Comparison of ENCODE assay signal across 24 cellular contexts in genomic region chr9:126882746-126883145, GRCh38.
"Had no signal": no experiment of that assay in that cellular context is flagged by ENCODE, and none has a peak within 500 bp of the region (broad histone marks: within the 10 kb centered on the region; RNA-seq: fewer than 3 reads in every experiment).

No MANE protein-coding gene starts in this region.

- H3K27me3 Mint-ChIP-seq: activated CD4-positive, alpha-beta memory T cell treated with anti-CD3 and anti-CD28 coated beads, Interleukin-2, amount 10 ng/mL, durations not matched to agents 7 days and 5 days; activated CD4-positive, alpha-beta T cell treated with anti-CD3 and anti-CD28 coated beads for 36 hours; activated CD4-positive, alpha-beta T cell treated with anti-CD3 and anti-CD28 coated beads, Interleukin-2, amount 10 ng/mL, durations not matched to agents 24 days and 14 days; activated naive CD4-positive, alpha-beta T cell treated with anti-CD3 and anti-CD28 coated beads, Interleukin-2, amount 10 ng/mL, durations not matched to agents 7 days and 5 days; activated naive CD8-positive, alpha-beta T cell treated with anti-CD3 and anti-CD28 coated beads, Interleukin-2, amount 10 ng/mL, durations not matched to agents 7 days and 5 days; activated T-cell treated with anti-CD3 and anti-CD28 coated beads, Interleukin-2, amount 50 U/mL, for 24 hours; brain had no signal

- H3K36me3 Mint-ChIP-seq: activated naive CD4-positive, alpha-beta T cell treated with anti-CD3 and anti-CD28 coated beads, Interleukin-2, amount 50 U/mL, for 72 hours had no signal

- H3K4me1 Mint-ChIP-seq: activated CD4-positive, alpha-beta T cell treated with anti-CD3 and anti-CD28 coated beads for 36 hours had no signal

- H3K9me3 Mint-ChIP-seq: activated CD4-positive, alpha-beta memory T cell treated with anti-CD3 and anti-CD28 coated beads, Interleukin-2, amount 10 ng/mL, durations not matched to agents 7 days and 5 days; activated CD4-positive, alpha-beta T cell treated with anti-CD3 and anti-CD28 coated beads, Interleukin-2, amount 10 ng/mL, durations not matched to agents 24 days and 14 days; activated naive CD4-positive, alpha-beta T cell treated with anti-CD3 and anti-CD28 coated beads, Interleukin-2, amount 10 ng/mL, durations not matched to agents 7 days and 5 days; activated naive CD4-positive, alpha-beta T cell treated with anti-CD3 and anti-CD28 coated beads, Interleukin-2, amount 50 U/mL, for 72 hours; activated naive CD8-positive, alpha-beta T cell treated with anti-CD3 and anti-CD28 coated beads, Interleukin-2, amount 10 ng/mL, durations not matched to agents 7 days and 5 days; activated T-cell treated with anti-CD3 and anti-CD28 coated beads, Interleukin-2, amount 50 U/mL, for 24 hours; activated T-cell treated with anti-CD3 and anti-CD28 coated beads, Interleukin-2, amount 50 U/mL, for 72 hours; brain had no signal

- DNase-seq: activated CD4-positive, alpha-beta memory T cell treated with anti-CD3 and anti-CD28 coated beads, Interleukin-2, amount 10 ng/mL, durations not matched to agents 7 days and 5 days; activated CD4-positive, alpha-beta T cell treated with anti-CD3 and anti-CD28 coated beads for 36 hours; activated CD4-positive, alpha-beta T cell treated with anti-CD3 and anti-CD28 coated beads, Interleukin-2, amount 10 ng/mL, durations not matched to agents 24 days and 14 days; activated CD4-positive, CD25-positive, alpha-beta regulatory T cell; activated CD4-positive, CD25-positive, alpha-beta regulatory T cell treated with anti-CD3 and anti-CD28 coated beads, Interleukin-2, amount 50 U/mL, for 72 hours; activated CD8-positive, alpha-beta memory T cell treated with anti-CD3 and anti-CD28 coated beads, Interleukin-2, amount 50 U/mL, for 48 hours; activated gamma-delta T cell; activated naive CD4-positive, alpha-beta T cell; activated naive CD4-positive, alpha-beta T cell treated with anti-CD3 and anti-CD28 coated beads, Interleukin-2, amount 10 ng/mL, durations not matched to agents 7 days and 5 days; activated naive CD8-positive, alpha-beta T cell treated with anti-CD3 and anti-CD28 coated beads, Interleukin-2, amount 10 ng/mL, durations not matched to agents 7 days and 5 days; activated T-cell treated with anti-CD3 and anti-CD28 coated beads for 4 hours; activated T-cell treated with anti-CD3 and anti-CD28 coated beads, Interleukin-2, amount 50 U/mL, for 24 hours; activated T-cell treated with anti-CD3 and anti-CD28 coated beads, Interleukin-2, amount 50 U/mL, for 72 hours; central memory CD4-positive, alpha-beta T cell; cerebellar nuclear complex; colonic mucosa; effector CD8-positive, alpha-beta T cell; esophagus squamous epithelium; foreskin melanocyte; heart right ventricle; T-helper 2 cell had no signal

- ATAC-seq: activated CD4-positive, alpha-beta T cell treated with anti-CD3 and anti-CD28 coated beads for 36 hours; activated naive CD4-positive, alpha-beta T cell treated with anti-CD3 and anti-CD28 coated beads, Interleukin-2, amount 50 U/mL, for 72 hours; activated T-cell treated with anti-CD3 and anti-CD28 coated beads, Interleukin-2, amount 50 U/mL, for 72 hours; gastroesophageal sphincter; heart right ventricle had no signal

- H3K4me3 Mint-ChIP-seq: activated CD4-positive, alpha-beta memory T cell treated with anti-CD3 and anti-CD28 coated beads, Interleukin-2, amount 10 ng/mL, durations not matched to agents 7 days and 5 days; activated CD4-positive, alpha-beta T cell treated with anti-CD3 and anti-CD28 coated beads for 36 hours; activated CD4-positive, alpha-beta T cell treated with anti-CD3 and anti-CD28 coated beads, Interleukin-2, amount 10 ng/mL, durations not matched to agents 24 days and 14 days; activated naive CD4-positive, alpha-beta T cell treated with anti-CD3 and anti-CD28 coated beads, Interleukin-2, amount 10 ng/mL, durations not matched to agents 7 days and 5 days; activated naive CD8-positive, alpha-beta T cell treated with anti-CD3 and anti-CD28 coated beads, Interleukin-2, amount 10 ng/mL, durations not matched to agents 7 days and 5 days; activated T-cell treated with anti-CD3 and anti-CD28 coated beads, Interleukin-2, amount 50 U/mL, for 24 hours; activated T-cell treated with anti-CD3 and anti-CD28 coated beads, Interleukin-2, amount 50 U/mL, for 72 hours had no signal

- H3K27ac Mint-ChIP-seq: activated CD4-positive, alpha-beta memory T cell treated with anti-CD3 and anti-CD28 coated beads, Interleukin-2, amount 10 ng/mL, durations not matched to agents 7 days and 5 days; activated CD4-positive, alpha-beta T cell treated with anti-CD3 and anti-CD28 coated beads for 36 hours; activated CD4-positive, alpha-beta T cell treated with anti-CD3 and anti-CD28 coated beads, Interleukin-2, amount 10 ng/mL, durations not matched to agents 24 days and 14 days; activated naive CD4-positive, alpha-beta T cell treated with anti-CD3 and anti-CD28 coated beads, Interleukin-2, amount 10 ng/mL, durations not matched to agents 7 days and 5 days; activated naive CD4-positive, alpha-beta T cell treated with anti-CD3 and anti-CD28 coated beads, Interleukin-2, amount 50 U/mL, for 72 hours; activated naive CD8-positive, alpha-beta T cell treated with anti-CD3 and anti-CD28 coated beads, Interleukin-2, amount 10 ng/mL, durations not matched to agents 7 days and 5 days; activated T-cell treated with anti-CD3 and anti-CD28 coated beads, Interleukin-2, amount 50 U/mL, for 24 hours had no signal
